34 cellular contexts compared by ENCODE assay signal in the genomic region with DNA sequence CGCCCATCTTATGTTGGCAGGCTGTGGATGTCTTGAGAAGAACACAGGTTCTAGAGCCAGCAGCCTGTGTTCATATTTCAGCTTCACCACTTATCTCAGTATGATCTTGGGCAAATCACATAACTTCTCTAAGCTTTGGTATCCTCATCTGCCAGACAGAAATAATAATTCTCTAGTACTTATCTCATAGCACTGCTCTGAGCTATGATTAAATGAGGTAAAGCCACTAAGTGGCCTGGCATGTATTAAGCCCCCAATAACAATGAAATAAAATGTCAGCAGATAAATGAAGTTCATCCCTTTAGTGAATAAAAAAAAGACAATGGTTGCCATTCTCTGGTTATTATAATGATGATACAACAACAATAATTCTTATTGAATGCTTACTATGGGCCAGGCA.
"Had no signal": no experiment of that assay in that cellular context is flagged by ENCODE, and none has a peak within 500 bp of the region (broad histone marks: within the 10 kb centered on the region; RNA-seq: fewer than 3 reads in every experiment).

No MANE protein-coding gene starts in this region.

- H3K4me2 ChIP-seq: KMS-11 had no signal

- H3K27me3 ChIP-seq: MG63 had no signal

- H3K4me3 ChIP-seq: MG63 had no signal

- H3K27ac ChIP-seq: KMS-11 had no signal

- H3K9me3 ChIP-seq: MG63 had no signal

- H3K36me3 ChIP-seq: MG63 had no signal

- H3K9ac ChIP-seq: KMS-11 had no signal

- DNase-seq: Karpas-422, Kasumi-1, MG63, MM.1S, MV-4-11, NCI-H1048, NCI-H1092, NCI-H1092 treated with DMSO at 0.1 percent for 48 hours, NCI-H1105, NCI-H1105 treated with DMSO at 0.1 percent for 48 hours, NCI-H1417, NCI-H1417 treated with DMSO at 0.1 percent for 48 hours, NCI-H1436, NCI-H1436 treated with DMSO at 0.1 percent for 48 hours, NCI-H146, NCI-H1694, NCI-H1694 treated with DMSO at 0.1 percent for 48 hours, NCI-H187, NCI-H187 treated with DMSO at 0.1 percent for 48 hours, NCI-H1930, NCI-H2029, NCI-H2029 treated with DMSO at 0.1 percent for 48 hours, NCI-H2081, NCI-H2081 treated with DMSO at 0.1 percent for 48 hours, NCI-H2107, NCI-H2171, NCI-H2171 treated with DMSO at 0.1 percent for 48 hours, NCI-H2227 treated with DMSO at 0.1 percent for 48 hours, NCI-H226, NCI-H345, NCI-H446, NCI-H446 treated with DMSO at 0.1 percent for 48 hours, NCI-H510A had no signal
